In the genomic region with DNA sequence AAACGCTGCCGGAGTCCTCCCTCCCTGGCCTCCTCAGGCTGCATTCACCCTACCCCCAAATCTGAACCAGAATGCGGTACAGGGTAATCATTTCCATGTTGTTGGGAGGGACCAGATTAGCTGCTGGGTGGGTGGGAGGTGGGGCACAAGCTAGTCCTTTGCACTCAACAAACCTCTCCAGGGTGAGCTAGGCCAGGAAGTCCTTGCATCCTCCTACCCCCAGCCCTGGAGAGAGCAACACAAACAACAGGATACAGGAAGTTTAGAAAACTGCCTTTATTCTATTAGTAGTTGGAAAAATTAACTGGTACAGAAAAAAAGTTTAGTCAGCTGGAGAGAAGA, we compare ENCODE assay signal across 8 cellular contexts. TPM values are rescaled to one million over a fixed set of nuclear protein-coding genes. Genes with fewer than 3 reads are reported as not detected.
DNase-seq lines count a peak whose midpoint lies in the region; ATAC-seq and TF ChIP-seq lines count a peak whose summit lies in the region.

No MANE protein-coding gene starts in this region.

- intact Hi-C loops in activated B cell treated with CpG ODN at 0.5 μM for 24 hours (cut with micrococcal nuclease), result no loop called here

- peaks cover 0 to 23% of the 10 kb centered on the region in 2 donors for H3K4me1 ChIP-seq in right atrium auricular region

- H3K36me3 ChIP-seq in right atrium auricular region, result peaks cover 57% of the 10 kb centered on the region

- POLR2A ChIA-PET in AG04450 (lab: Yijun Ruan, JAX) (interaction anchor here (0.5 to 1.3 kb wide), 8 partner anchors 17 to 1245 kb away, joined by 3 to 9 read pairs (median 4); a partner anchor contains a TSS), activated B cell treated with CpG ODN at 0.5 μM for 24 hours (lab: Charles Lee) (interaction anchor here (0.6 to 7.0 kb wide), 6 partner anchors 15 to 455 kb away, joined by 4 to 106 read pairs (median 14); a partner anchor contains a TSS)

- H3K27ac ChIP-seq in AG04450 (ENCODE audit: low read depth, low read length) (peak overlapping the region; percentile 93), right atrium auricular region (peak overlapping the region; percentile 87 to 90)

- peak overlapping the region; percentile 85 for H3K27ac Mint-ChIP-seq in activated B cell treated with CpG ODN at 0.5 μM for 24 hours
- H3K27ac Mint-ChIP-seq in stimulated activated naive B cell treated with anti-CD40 and anti-IgM and Interleukin-4, amounts not matched to agents 10 μg/mL and 1 μg/mL and 100 μg/mL, for 72 hours, result peak overlapping the region; percentile 98

- H3K9me3 Mint-ChIP-seq in activated B cell treated with CpG ODN at 0.5 μM for 24 hours, result no peaks in the 10 kb centered on the region
- H3K9me3 Mint-ChIP-seq in stimulated activated naive B cell treated with anti-CD40 and anti-IgM and Interleukin-4, amounts not matched to agents 10 μg/mL and 1 μg/mL and 100 μg/mL, for 72 hours, result no peaks in the 10 kb centered on the region

- peaks cover 60% of the 10 kb centered on the region for H3K36me3 Mint-ChIP-seq in activated B cell treated with CpG ODN at 0.5 μM for 24 hours (ENCODE audit: low read depth)
- H3K36me3 Mint-ChIP-seq in stimulated activated naive B cell treated with anti-CD40 and anti-IgM and Interleukin-4, amounts not matched to agents 10 μg/mL and 1 μg/mL and 100 μg/mL, for 72 hours, result peaks cover 50 to 51% of the 10 kb centered on the region in 2 donors

- no peaks in the 10 kb centered on the region for H3K27me3 Mint-ChIP-seq in activated B cell treated with CpG ODN at 0.5 μM for 24 hours
- no peaks in the 10 kb centered on the region for H3K27me3 Mint-ChIP-seq in stimulated activated naive B cell treated with anti-CD40 and anti-IgM and Interleukin-4, amounts not matched to agents 10 μg/mL and 1 μg/mL and 100 μg/mL, for 72 hours

- H3K9me3 ChIP-seq in AG04450 (ENCODE audit: control insufficient read depth, insufficient read depth, low read length), result no peaks in the 10 kb centered on the region; the same call in 1 of the 2 replicates
- no peaks in the 10 kb centered on the region for H3K9me3 ChIP-seq in right atrium auricular region

- H3K4me3 ChIP-seq in AG04450 (ENCODE audit: low read depth, low read length) (peak overlapping the region; percentile 71), right atrium auricular region (peak overlapping the region; percentile 74 to 91)

- peaks cover 35% of the 10 kb centered on the region for H3K4me1 Mint-ChIP-seq in activated B cell treated with CpG ODN at 0.5 μM for 24 hours
- peaks cover 20 to 35% of the 10 kb centered on the region in 2 donors for H3K4me1 Mint-ChIP-seq in stimulated activated naive B cell treated with anti-CD40 and anti-IgM and Interleukin-4, amounts not matched to agents 10 μg/mL and 1 μg/mL and 100 μg/mL, for 72 hours

- H3K4me3 Mint-ChIP-seq in activated B cell treated with CpG ODN at 0.5 μM for 24 hours, result peak overlapping the region; percentile 89
- H3K4me3 Mint-ChIP-seq in stimulated activated naive B cell treated with anti-CD40 and anti-IgM and Interleukin-4, amounts not matched to agents 10 μg/mL and 1 μg/mL and 100 μg/mL, for 72 hours, result peak overlapping the region; percentile 95 to 98

- H3K27me3 ChIP-seq in AG04450 (ENCODE audit: control insufficient read depth, insufficient read depth, low read length), result no peaks in the 10 kb centered on the region
- no peaks in the 10 kb centered on the region for H3K27me3 ChIP-seq in right atrium auricular region

- ATAC-seq in GM21515 (IDR thresholded peaks at IDR 0.05; ENCODE audit: unreplicated experiment) (peak; percentile 2), activated B cell treated with CpG ODN at 0.5 μM for 24 hours (ENCODE audit: low read depth) (no peak)
- ATAC-seq in stimulated activated naive B cell treated with anti-CD40 and anti-IgM and Interleukin-4, amounts not matched to agents 10 μg/mL and 1 μg/mL and 100 μg/mL, for 72 hours (replicated peaks), result peak; percentile 20 to 35

- TF ChIP-seq CTCF in AG04450 (IDR thresholded peaks at IDR 0.05; ENCODE audit: low read depth, low read length) (no peak), activated B cell treated with CpG ODN at 0.5 μM for 24 hours (IDR thresholded peaks at IDR 0.05) (no peak), right atrium auricular region (IDR thresholded peaks at IDR 0.05) (no peak)

- DNase-seq in AG04450 (ENCODE audit: low read depth, low spot score) (no peak), activated B cell treated with CpG ODN at 0.5 μM for 24 hours (no peak), right atrium auricular region (ENCODE audit: low spot score) (no peak), NK-92 (lab: John Stamatoyannopoulos, UW; ENCODE audit: unreplicated experiment) (no peak), 8988T (no peak)
- DNase-seq in stimulated activated naive B cell treated with anti-CD40 and anti-IgM and Interleukin-4, amounts not matched to agents 10 μg/mL and 1 μg/mL and 100 μg/mL, for 72 hours, result no peak
- no peak for DNase-seq in central memory CD4-positive, alpha-beta T cell

- CTCF ChIA-PET in AG04450 (lab: Charles Lee), result interaction anchor here (1.2 kb wide), 1 partner anchor 42 kb away, joined by 3 read pairs; no protein-coding TSS in a partner anchor
- CTCF ChIA-PET in activated B cell treated with CpG ODN at 0.5 μM for 24 hours (lab: Charles Lee), result interaction anchor here (0.9 to 1.5 kb wide), 2 partner anchors 11 to 19 kb away, joined by 3 to 11 read pairs; a partner anchor contains a TSS

RNA-seq across cellular contexts. Expression of a gene that starts 0.7 kb away (rescaled TPM):
- 434 and 693 TPM in 2 replicates for polyA plus RNA-seq in AG04450 (2011; rRNA removed)
- 84.5 and 106 TPM in 2 replicates for polyA minus RNA-seq in AG04450 (2011; rRNA and poly(A)+ RNA removed)
- total RNA-seq in activated B cell treated with CpG ODN at 0.5 μM for 24 hours, result 90.0 and 94.6 TPM in 2 replicates
- 100 to 1,000 TPM; 121 to 276 TPM for total RNA-seq in right atrium auricular region

RNA-seq across cellular contexts. Expression of a gene that starts 19.0 kb away (rescaled TPM):
- polyA plus RNA-seq in AG04450 (2011; rRNA removed), result 78.4 and 80.4 TPM in 2 replicates
- polyA minus RNA-seq in AG04450 (2011; rRNA and poly(A)+ RNA removed), result 92.7 and 104 TPM in 2 replicates
- total RNA-seq in activated B cell treated with CpG ODN at 0.5 μM for 24 hours (86.7 and 115 TPM in 2 replicates), right atrium auricular region (10 to 100 TPM in 1 of 2 donors, 1 to 10 TPM in 1; 9.8 to 13.5 TPM)

RNA-seq across cellular contexts. Expression of a gene that starts 52.9 kb away (rescaled TPM):
- polyA plus RNA-seq in AG04450 (2011; rRNA removed), result 466 and 505 TPM in 2 replicates
- 602 and 659 TPM in 2 replicates for polyA minus RNA-seq in AG04450 (2011; rRNA and poly(A)+ RNA removed)
- 399 and 425 TPM in 2 replicates for total RNA-seq in activated B cell treated with CpG ODN at 0.5 μM for 24 hours
- total RNA-seq in right atrium auricular region, result 100 to 1,000 TPM; 292 to 304 TPM

RNA-seq across cellular contexts. Expression of a gene that starts 53.4 kb away (rescaled TPM):
- 30.4 and 32.0 TPM in 2 replicates for polyA plus RNA-seq in AG04450 (2011; rRNA removed)
- 17.5 and 18.2 TPM in 2 replicates for polyA minus RNA-seq in AG04450 (2011; rRNA and poly(A)+ RNA removed)
- total RNA-seq in activated B cell treated with CpG ODN at 0.5 μM for 24 hours (26.4 and 32.2 TPM in 2 replicates), right atrium auricular region (10 to 100 TPM; 13.9 to 23.1 TPM)
